In the genomic region with DNA sequence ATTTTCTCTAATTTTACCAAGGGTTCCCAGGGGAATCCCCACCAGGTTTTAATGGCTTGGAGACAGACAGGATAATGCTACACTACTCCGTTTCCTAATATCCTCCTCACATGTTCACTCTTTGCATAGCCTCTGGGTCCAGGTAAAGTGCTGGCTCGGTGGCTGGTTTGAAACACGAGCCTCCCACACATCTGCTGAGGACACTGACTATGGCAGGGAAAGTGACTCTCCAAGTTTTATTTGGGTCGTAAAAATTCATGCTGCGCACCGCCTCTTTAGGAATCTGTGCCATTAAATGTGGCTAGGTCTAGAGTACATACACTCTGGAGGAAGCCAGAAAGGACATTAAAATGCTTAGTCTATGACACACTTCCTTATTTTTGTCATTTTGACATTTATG, we compare ENCODE assay signal across 17 cellular contexts.
DNase-seq lines count a peak whose midpoint lies in the region; ATAC-seq and TF ChIP-seq lines count a peak whose summit lies in the region.
"Had no signal": no experiment of that assay in that cellular context is flagged by ENCODE, and none has a peak within 500 bp of the region (broad histone marks: within the 10 kb centered on the region; RNA-seq: fewer than 3 reads in every experiment).

No MANE protein-coding gene starts in this region.

- intact Hi-C loops in A673 (cut with micrococcal nuclease; ENCODE audit: unreplicated experiment) (loop anchor here (2.0 to 10.0 kb wide), 4 partner anchors 197 to 583 kb away; no protein-coding TSS in a partner anchor), mucosa of descending colon (cut with DNase I, micrococcal nuclease) (no loop called here)

- TF ChIP-seq CTCF in A673 (conservative IDR thresholded peaks at IDR 0.05; ENCODE audit: low read depth, low read length), result no peak
- no peak for TF ChIP-seq CTCF in mucosa of descending colon (IDR thresholded peaks at IDR 0.05)

- CTCF ChIA-PET in A673 (lab: Charles Lee), result no interaction called here

- POLR2A ChIA-PET in A673 (lab: Charles Lee; ENCODE audit: low non-redundant PET), result interaction anchor here (0.5 kb wide), 1 partner anchor 1660 kb away, joined by 3 read pairs; no protein-coding TSS in a partner anchor

- BruUV-seq in A673 (replicated peaks; lab: Mats Ljungman, UMichigan), result no TSS peak

- peak; percentile 96 for ATAC-seq in mucosa of descending colon
- ATAC-seq: A549; activated CD4-positive, alpha-beta T cell treated with anti-CD3 and anti-CD28 coated beads for 36 hours; foreskin keratinocyte; stimulated activated effector memory CD8-positive, alpha-beta T cell treated with anti-CD3 and anti-CD28 coated beads, Interleukin-12 subunit alpha, Interleukin-12 subunit beta, amount 100 ng/mL, for 72 hours had no signal

- peak overlapping the region; percentile 60 for H3K27ac ChIP-seq in A673 (ENCODE audit: low read depth, low read length, poor library complexity, severe bottlenecking)
- H3K27ac ChIP-seq: A549, foreskin keratinocyte, left ventricle myocardium inferior, skin epidermis, tibial nerve had no signal

- H3K9me3 ChIP-seq in A673 (ENCODE audit: low read depth, low read length, poor library complexity, severe bottlenecking), result peaks cover 10% of the 10 kb centered on the region
- H3K9me3 ChIP-seq in mucosa of descending colon, result no peaks in the 10 kb centered on the region
- H3K9me3 ChIP-seq: A549, left ventricle myocardium inferior had no signal

- H3K27me3 ChIP-seq in A673 (replicated peaks; ENCODE audit: insufficient read depth, low read depth, low read length, poor library complexity), result peaks cover 8% of the 10 kb centered on the region
- H3K27me3 ChIP-seq: tibial nerve had no signal

- H3K4me3 ChIP-seq in A673 (ENCODE audit: low read depth, low read length, poor library complexity, severe bottlenecking) (no peak overlapping the region), mucosa of descending colon (no peak overlapping the region)
- H3K4me3 ChIP-seq: A549, left ventricle myocardium inferior, skin epidermis, tibial nerve had no signal

- DNase-seq in A673 (ENCODE audit: low spot score) (peak; percentile 97), HuH-7 (ENCODE audit: low spot score) (peak; percentile 2), NCI-H526 (lab: John Stamatoyannopoulos, UW) (peak; percentile 66 to 67), mucosa of descending colon (peak in 2 of 3 donors; percentile 35 to 61), NCI-H1694 (lab: John Stamatoyannopoulos, UW) (no peak), amniotic stem cell (lab: John Stamatoyannopoulos, UW) (no peak), medulla oblongata (ENCODE audit: extremely low spot score) (no peak)
- no peak for DNase-seq in stimulated activated CD4-positive, alpha-beta T cell treated with anti-CD3 and anti-CD28 coated beads, Interleukin-4, amount 100 ng/mL, for 24 hours
- DNase-seq: activated CD4-positive, alpha-beta T cell treated with anti-CD3 and anti-CD28 coated beads for 36 hours; foreskin keratinocyte; H9; left ventricle myocardium inferior; T1000 had no signal

- H3K4me1 ChIP-seq in A673 (ENCODE audit: insufficient read depth, low read length, poor library complexity, severe bottlenecking) (peaks cover 22% of the 10 kb centered on the region), mucosa of descending colon (ENCODE audit: low read depth) (no peaks in the 10 kb centered on the region)
- H3K4me1 ChIP-seq: A549, foreskin keratinocyte, left ventricle myocardium inferior, tibial nerve had no signal

- H3K36me3 ChIP-seq in A673 (ENCODE audit: insufficient read depth, low read length, poor library complexity, severe bottlenecking) (no peaks in the 10 kb centered on the region), mucosa of descending colon (ENCODE audit: low read depth) (no peaks in the 10 kb centered on the region)
- H3K36me3 ChIP-seq: left ventricle myocardium inferior, tibial nerve had no signal

Comparison
In these comparisons a context has a peak if more than half of its experiments do, and no peak if none do; other contexts are left out.
1. DNase-seq: peak in A673 (single experiment), HuH-7 (single experiment), NCI-H526 (2 of 2) and mucosa of descending colon (2 of 3); none in stimulated activated CD4-positive, alpha-beta T cell treated with anti-CD3 and anti-CD28 coated beads, Interleukin-4, amount 100 ng/mL, for 24 hours (single experiment), NCI-H1694 (single experiment), amniotic stem cell (single experiment) and medulla oblongata (single experiment).